In the genomic region with DNA sequence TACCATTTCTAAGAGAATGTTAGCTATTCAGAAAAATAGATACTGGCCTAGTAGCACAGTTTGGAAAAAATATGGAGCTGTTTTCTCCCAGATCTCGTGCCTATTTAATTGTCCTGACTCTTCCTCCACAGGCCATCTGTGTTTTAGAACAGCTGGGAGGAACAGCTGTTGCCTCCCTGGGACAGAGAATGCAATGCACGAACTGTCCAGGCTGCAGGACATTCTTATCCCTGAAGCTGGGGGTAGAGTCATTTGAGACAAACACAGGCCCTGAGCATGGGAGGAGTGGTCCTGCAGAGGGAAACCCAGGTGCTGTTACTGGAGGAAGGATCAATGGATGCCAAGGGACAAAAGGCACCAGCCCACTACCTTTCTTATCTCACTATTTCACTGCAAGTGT, we compare ENCODE assay signal across 19 cellular contexts. TPM values are rescaled to one million over a fixed set of nuclear protein-coding genes. Genes with fewer than 3 reads are reported as not detected.
A peak's percentile ranks its signal among the peaks of the same experiment; 100 is the strongest.
DNase-seq lines count a peak whose midpoint lies in the region; ATAC-seq and TF ChIP-seq lines count a peak whose summit lies in the region.
"Had no signal": no experiment of that assay in that cellular context is flagged by ENCODE, and none has a peak within 500 bp of the region (broad histone marks: within the 10 kb centered on the region; RNA-seq: fewer than 3 reads in every experiment).

No MANE protein-coding gene starts in this region.

- H4K5ac ChIP-seq in IMR-90 (ENCODE audit: low read depth, low read length) = no peak overlapping the region

- H3K36me3 Mint-ChIP-seq in CD14-positive monocyte = no peaks in the 10 kb centered on the region

- no peak overlapping the region for H2BK5ac ChIP-seq in IMR-90 (ENCODE audit: low read depth, low read length, poor library complexity, severe bottlenecking)

- no peaks in the 10 kb centered on the region for H3K79me1 ChIP-seq in IMR-90 (ENCODE audit: low read depth in 1 of 2, low read length in 2 of 2)

- peaks cover 9% of the 10 kb centered on the region for H3K4me1 Mint-ChIP-seq in CD14-positive monocyte

- H4K91ac ChIP-seq in IMR-90 (ENCODE audit: insufficient read depth, low read depth, low read length) = no peak overlapping the region

- H3K36me3 ChIP-seq in IMR-90 (ENCODE audit: control insufficient read depth, insufficient read depth, low read length) (no peaks in the 10 kb centered on the region), spleen (no peaks in the 10 kb centered on the region)
- H3K36me3 ChIP-seq: esophagus squamous epithelium had no signal

- H4K8ac ChIP-seq in IMR-90 (ENCODE audit: low read depth in 2 of 2, low read length in 2 of 2) = peak overlapping the region in 1 of 2 experiments; percentile 38; a peak in 1 of 4 replicates

- no peaks in the 10 kb centered on the region for H3K27me3 ChIP-seq in IMR-90 (ENCODE audit: control insufficient read depth, insufficient read depth, low read length)
- H3K27me3 ChIP-seq in spleen (replicated peaks in 1 of 7) = no peaks in the 10 kb centered on the region
- H3K27me3 ChIP-seq: esophagus squamous epithelium had no signal

- H2AK5ac ChIP-seq in IMR-90 (ENCODE audit: low read depth, low read length) = peak overlapping the region; percentile 2; the same call in 1 of the 2 replicates

- TF ChIP-seq CTCF in IMR-90 (conservative IDR thresholded peaks at IDR 0.05; ENCODE audit: low read depth, low read length) (no peak), spleen (IDR thresholded peaks at IDR 0.05 in 8 of 11, conservative IDR thresholded peaks at IDR 0.05 in 3 of 11) (no peak), CD14-positive monocyte (IDR thresholded peaks at IDR 0.05) (no peak), lower leg skin (IDR thresholded peaks at IDR 0.05) (no peak)

- peak overlapping the region; percentile 34; the same call in 1 of the 2 replicates for H2BK20ac ChIP-seq in IMR-90 (ENCODE audit: low read depth, low read length)

- in situ Hi-C loops in IMR-90 (cut with MboI; ENCODE audit: low sequenced_read_pairs) = no loop called here

- TF ChIP-seq POLR2A in IMR-90 (IDR thresholded peaks at IDR 0.05; ENCODE audit: low read depth, low read length) (no peak), spleen (IDR thresholded peaks at IDR 0.05) (no peak), lower leg skin (IDR thresholded peaks at IDR 0.05) (no peak)

- peaks cover 4% of the 10 kb centered on the region; the same call in 1 of the 2 replicates for H3K9me1 ChIP-seq in IMR-90 (ENCODE audit: insufficient read depth, low read length)

- H4K20me1 ChIP-seq in IMR-90 (ENCODE audit: insufficient read depth, low read length) = no peaks in the 10 kb centered on the region

- POLR2A ChIA-PET in IMR-90 (lab: Charles Lee; ENCODE audit: unreplicated experiment) = interaction anchor here (1.2 to 1.8 kb wide), 3 partner anchors 9 to 23 kb away, joined by 5 to 9 read pairs (median 5); a partner anchor contains a TSS

- H3K4me2 ChIP-seq in IMR-90 (ENCODE audit: low read depth, low read length) = no peak overlapping the region

- no peaks in the 10 kb centered on the region for H3K4me1 ChIP-seq in IMR-90 (ENCODE audit: control insufficient read depth, insufficient read depth, low read length)
- H3K4me1 ChIP-seq in spleen = peaks cover 0 to 13% (median 7%) of the 10 kb centered on the region in 6 donors

- no peak for TF ChIP-seq RAD21 in IMR-90 (IDR thresholded peaks at IDR 0.05; ENCODE audit: low read length)

- peak overlapping the region; percentile 37; the same call in 1 of the 2 replicates for H3K14ac ChIP-seq in IMR-90 (replicated peaks; ENCODE audit: low read depth, low read length)

- no peak overlapping the region for H3K56ac ChIP-seq in IMR-90 (ENCODE audit: extremely low read depth, insufficient read depth, low read length)

- no TSS peak for BruUV-seq in IMR-90 (replicated peaks; lab: Mats Ljungman, UMichigan)

- no peak overlapping the region for H3K27ac Mint-ChIP-seq in CD14-positive monocyte
- H3K27ac Mint-ChIP-seq: HFFc6, T-helper 17 cell had no signal

- H2AFZ ChIP-seq in IMR-90 (replicated peaks; ENCODE audit: low read length, poor library complexity) = no peak overlapping the region

- CTCF ChIA-PET in IMR-90 (lab: Yijun Ruan, JAX) = interaction anchor here (0.7 to 1.2 kb wide), 2 partner anchors 24 to 30 kb away, joined by 4 to 5 read pairs; no protein-coding TSS in a partner anchor

- ATAC-seq in IMR-90 (ENCODE audit: low read depth) = peak; percentile 79
- no peak for ATAC-seq in left lobe of liver
- ATAC-seq: T-helper 17 cell had no signal

- no CpG with 5 or more reads among the region's 2 CpGs for WGBS in IMR-90 (ENCODE audit: extremely low coverage in 2 of 2, insufficient read length in 1 of 2), 2 experiments
- WGBS in spleen, 5 donors = 53 to 77% (median 70%) methylated on average over 2 of the region's 2 CpGs
- 44 to 58% methylated on average over 2 of the region's 2 CpGs for WGBS in lower leg skin, 2 donors

- peaks cover 0 to 2% (median 0%) of the 10 kb centered on the region in 3 donors for H3K27me3 Mint-ChIP-seq in CD14-positive monocyte (ENCODE audit: low read depth in 3 of 3)

- no peak overlapping the region for H3K9ac ChIP-seq in IMR-90 (ENCODE audit: low read depth, low read length)

- H2BK15ac ChIP-seq in IMR-90 (ENCODE audit: low read depth, low read length) = no peak overlapping the region

- H2AK9ac ChIP-seq in IMR-90 (replicated peaks; ENCODE audit: low read depth, low read length, poor library complexity) = no peak overlapping the region

- H3K4me3 ChIP-seq in IMR-90 (ENCODE audit: insufficient read depth, low read depth, low read length) (no peak overlapping the region), spleen (no peak overlapping the region), lower leg skin (ENCODE audit: low read depth, poor library complexity, severe bottlenecking) (no peak overlapping the region)
- H3K4me3 ChIP-seq: esophagus squamous epithelium, skin epidermis had no signal

- peaks cover 0 to 5% (median 2%) of the 10 kb centered on the region in 7 donors for H3K9me3 Mint-ChIP-seq in CD14-positive monocyte

- dilution Hi-C loops in IMR-90 (cut with HindIII; ENCODE audit: low sequenced_read_pairs, unreplicated experiment) = no loop called here

- no peak overlapping the region for H3K4me3 Mint-ChIP-seq in CD14-positive monocyte
- H3K4me3 Mint-ChIP-seq: HFFc6, nephron progenitor cell, T-helper 17 cell had no signal

- no peaks in the 10 kb centered on the region for H3K9me3 ChIP-seq in IMR-90 (ENCODE audit: control insufficient read depth, insufficient read depth, low read length)
- H3K9me3 ChIP-seq in spleen = no peaks in the 10 kb centered on the region
- H3K9me3 ChIP-seq: esophagus squamous epithelium had no signal

- peak overlapping the region; percentile 13 for H2BK120ac ChIP-seq in IMR-90 (ENCODE audit: low read depth, low read length)

- H3K4ac ChIP-seq in IMR-90 (ENCODE audit: low read depth, low read length) = peak overlapping the region; percentile 29; the same call in 1 of the 2 replicates

- intact Hi-C loops in IMR-90 (cut with micrococcal nuclease) (no loop called here), spleen (cut with DNase I; ENCODE audit: low total_unique reads) (no loop called here), CD14-positive monocyte (cut with micrococcal nuclease) (no loop called here), lower leg skin (cut with DNase I; ENCODE audit: low total_unique reads) (no loop called here)

- H3K18ac ChIP-seq in IMR-90 (ENCODE audit: low read depth, low read length) = no peak overlapping the region

- DNase-seq in IMR-90 (no peak), SK-N-DZ (ENCODE audit: low spot score) (peak; percentile 57), left kidney (ENCODE audit: low read depth, low spot score) (peak; percentile 70), spleen (no peak), CD14-positive monocyte (ENCODE audit: low spot score) (no peak), left lobe of liver (ENCODE audit: low spot score) (no peak), lower leg skin (ENCODE audit: low spot score in 2 of 2) (no peak)
- DNase-seq: activated naive CD4-positive, alpha-beta T cell; central memory CD4-positive, alpha-beta T cell; esophagus squamous epithelium; NCI-H187 treated with DMSO at 0.1 percent for 48 hours; NCI-H446; nephron progenitor cell; posterior cingulate gyrus; SHP77 treated with DMSO at 0.1 percent for 48 hours; T-helper 17 cell had no signal

- no peak overlapping the region for H3K27ac ChIP-seq in IMR-90 (ENCODE audit: insufficient read depth, low read length)
- peak overlapping the region in 7 of 8 donors; percentile 37 to 67 (median 57) for H3K27ac ChIP-seq in spleen
- H3K27ac ChIP-seq: VCaP had no signal

- no peak overlapping the region for H3K23ac ChIP-seq in IMR-90 (ENCODE audit: low read depth, low read length)

TF ChIP-seq in IMR-90, 13 proteins besides CTCF, POLR2A, EP300 and RAD21:
- no peak for TF ChIP-seq MAZ (IDR thresholded peaks at IDR 0.05; ENCODE audit: borderline replicate concordance, low read depth, low read length)
- no peak for TF ChIP-seq RCOR1 (IDR thresholded peaks at IDR 0.05; ENCODE audit: insufficient replicate concordance, low read length)
- TF ChIP-seq RFX5 (IDR thresholded peaks at IDR 0.05; ENCODE audit: low read depth, low read length) = no peak

RNA-seq across cellular contexts. Expression of a gene that starts 20.9 kb away (rescaled TPM):
- total RNA-seq in IMR-90 (2012; rRNA removed) (1,186 and 1,450 TPM in 2 replicates), spleen (100 to 1,000 TPM; 320 to 963 (median 552) TPM), left lobe of liver (90.7 TPM), lower leg skin (100 to 1,000 TPM; 133 to 494 (median 213) TPM)
- polyA plus RNA-seq in IMR-90 (2012; rRNA removed) (4,692 and 5,281 TPM in 2 replicates), spleen (100 to 1,000 TPM in 2 of 3 donors, 10 to 100 TPM in 1; 76.5 to 195 (median 135) TPM), CD14-positive monocyte (10 to 100 TPM; 10.7 to 19.7 TPM)
- 1,755 and 1,772 TPM in 2 replicates for polyA plus RNA-seq in IMR-90 (2012; cell fraction: cytosol; rRNA removed)
- 949 and 1,641 TPM in 2 replicates for polyA plus RNA-seq in IMR-90 (2012; cell fraction: nucleus; rRNA removed; ENCODE audit: low replicate concordance)
- polyA plus RNA-seq in SK-N-DZ (2014; cell fraction: cytosol; rRNA removed) = 75.7 and 82.2 TPM in 2 replicates
- polyA plus RNA-seq in SK-N-DZ (2014; cell fraction: nucleus; rRNA removed) = 29.9 and 30.5 TPM in 2 replicates

RNA-seq across cellular contexts. Expression of a gene that starts 50.9 kb away (rescaled TPM):
- total RNA-seq in IMR-90 (2012; rRNA removed) (56.3 and 76.7 TPM in 2 replicates), spleen (100 to 1,000 TPM in 1 of 7 donors, 10 to 100 TPM in 6; 63.7 to 101 (median 92.9) TPM), left lobe of liver (72.9 TPM), lower leg skin (100 to 1,000 TPM in 2 of 4 donors, 10 to 100 TPM in 2; 65.5 to 137 (median 92.8) TPM)
- polyA plus RNA-seq in IMR-90 (2012; rRNA removed) (360 and 398 TPM in 2 replicates), spleen (100 to 1,000 TPM; 146 to 263 (median 211) TPM), CD14-positive monocyte (100 to 1,000 TPM; 148 to 149 TPM)
- polyA plus RNA-seq in IMR-90 (2012; cell fraction: cytosol; rRNA removed) = 336 and 385 TPM in 2 replicates
- polyA plus RNA-seq in IMR-90 (2012; cell fraction: nucleus; rRNA removed; ENCODE audit: low replicate concordance) = 87.4 and 97.2 TPM in 2 replicates
- 85.3 and 102 TPM in 2 replicates for polyA plus RNA-seq in SK-N-DZ (2014; cell fraction: cytosol; rRNA removed)
- polyA plus RNA-seq in SK-N-DZ (2014; cell fraction: nucleus; rRNA removed) = 33.7 and 41.0 TPM in 2 replicates

Comparison
In these comparisons a context has a peak if more than half of its experiments do, and no peak if none do; other contexts are left out.
1. DNase-seq: peak in SK-N-DZ (single experiment) and left kidney (single experiment); none in IMR-90 (single experiment), spleen (single experiment), CD14-positive monocyte (single experiment), left lobe of liver (single experiment) and lower leg skin (0 of 2).